8 cellular contexts compared by ENCODE assay signal in genomic region chr10:124612611-124613498, GRCh38.
DNase-seq lines count a peak whose midpoint lies in the region; ATAC-seq, FAIRE-seq and TF ChIP-seq lines count a peak whose summit lies in the region.

No MANE protein-coding gene starts in this region.

- H3K9me2 ChIP-seq in OCI-LY7 (ENCODE audit: insufficient read depth, low read length) (no peaks in the 10 kb centered on the region), hepatocyte (replicated peaks; ENCODE audit: insufficient read depth) (no peaks in the 10 kb centered on the region)

- DNase-seq in ELF-1 (ENCODE audit: low read depth, low spot score) = peak; percentile 68
- peak; percentile 46 for DNase-seq in OCI-LY7 (ENCODE audit: low spot score)
- DNase-seq in effector memory CD8-positive, alpha-beta T cell = peak in 1 of 3 experiments; percentile 28
- no peak for DNase-seq in cerebellar nuclear complex (lab: John Stamatoyannopoulos, UW)
- no peak for DNase-seq in NCI-H1417 treated with DMSO at 0.1 percent for 48 hours (lab: John Stamatoyannopoulos, UW)
- no peak for DNase-seq in urothelium cell line (ENCODE audit: low spot score)
- no peak for DNase-seq in hepatocyte (ENCODE audit: low spot score)

- no TSS peak for BruUV-seq in OCI-LY7 (replicated peaks; lab: Mats Ljungman, UMichigan)

- CTCF ChIA-PET in OCI-LY7 (lab: Charles Lee; ENCODE audit: unreplicated experiment) = interaction anchor here (0.8 to 0.9 kb wide), 2 partner anchors 79 to 129 kb away, joined by 3 read pairs; no protein-coding TSS in a partner anchor

- FAIRE-seq in urothelium cell line (lab: Jason Lieb, UNC) = no peak

- H3K36me3 ChIP-seq in OCI-LY7 (ENCODE audit: insufficient read depth, low read length) (peaks cover 16% of the 10 kb centered on the region; the same call in 1 of the 2 replicates), parathyroid adenoma (ENCODE audit: control insufficient read depth, insufficient read depth, low read length) (no peaks in the 10 kb centered on the region), hepatocyte (replicated peaks; ENCODE audit: insufficient read depth, low read depth) (no peaks in the 10 kb centered on the region)

- no peaks in the 10 kb centered on the region for H3K9me3 Mint-ChIP-seq in effector memory CD8-positive, alpha-beta T cell

- H3K27ac Mint-ChIP-seq in effector memory CD8-positive, alpha-beta T cell = peak overlapping the region; percentile 94

- H3K9me3 ChIP-seq in OCI-LY7 (ENCODE audit: low read length) (no peaks in the 10 kb centered on the region), parathyroid adenoma (ENCODE audit: control insufficient read depth, low read length) (no peaks in the 10 kb centered on the region), hepatocyte (ENCODE audit: low read depth) (no peaks in the 10 kb centered on the region)

- H2AFZ ChIP-seq in OCI-LY7 (ENCODE audit: low read length) (no peak overlapping the region), parathyroid adenoma (peak overlapping the region; percentile 68), hepatocyte (no peak overlapping the region)

- POLR2A ChIA-PET in OCI-LY7 (lab: Charles Lee) = interaction anchor here (0.6 to 1.2 kb wide), 3 partner anchors 9 to 214 kb away, joined by 3 to 6 read pairs (median 4); no protein-coding TSS in a partner anchor

- H4K20me1 ChIP-seq in OCI-LY7 (ENCODE audit: insufficient read depth, low read length) (no peaks in the 10 kb centered on the region; the same call in 1 of the 2 replicates), hepatocyte (ENCODE audit: insufficient read depth, poor library complexity, severe bottlenecking) (no peaks in the 10 kb centered on the region)

- intact Hi-C loops in OCI-LY7 (cut with micrococcal nuclease; ENCODE audit: unreplicated experiment) = no loop called here

- H3K79me2 ChIP-seq in OCI-LY7 (ENCODE audit: insufficient read depth, low read depth, low read length) (no peaks in the 10 kb centered on the region), parathyroid adenoma (no peaks in the 10 kb centered on the region), hepatocyte (no peaks in the 10 kb centered on the region)

- peak overlapping the region; percentile 43; the same call in 1 of the 2 replicates for H3K4me2 ChIP-seq in OCI-LY7 (ENCODE audit: low read length)
- H3K4me2 ChIP-seq in parathyroid adenoma (ENCODE audit: low read length) = no peak overlapping the region
- no peak overlapping the region for H3K4me2 ChIP-seq in hepatocyte

- peaks cover 50 to 57% of the 10 kb centered on the region in 2 donors for H3K4me1 Mint-ChIP-seq in effector memory CD8-positive, alpha-beta T cell (ENCODE audit: low read depth in 2 of 2)

- ATAC-seq in effector memory CD8-positive, alpha-beta T cell (replicated peaks) = peak; percentile 27

- no peaks in the 10 kb centered on the region for H3K27me3 ChIP-seq in parathyroid adenoma (ENCODE audit: control insufficient read depth, insufficient read depth, low read length)
- no peaks in the 10 kb centered on the region for H3K27me3 ChIP-seq in hepatocyte

- no peak overlapping the region for H3K4me3 ChIP-seq in OCI-LY7 (ENCODE audit: low read depth, low read length, poor library complexity, severe bottlenecking)
- H3K4me3 ChIP-seq in parathyroid adenoma (ENCODE audit: low read depth, low read length) = no peak overlapping the region
- no peak overlapping the region for H3K4me3 ChIP-seq in hepatocyte

- H3K27ac ChIP-seq in OCI-LY7 (ENCODE audit: low read depth, low read length, poor library complexity, severe bottlenecking) (no peak overlapping the region), parathyroid adenoma (peak overlapping the region; percentile 72), hepatocyte (no peak overlapping the region)

- H3K9ac ChIP-seq in parathyroid adenoma = no peak overlapping the region

- peaks cover 52% of the 10 kb centered on the region for H3K36me3 Mint-ChIP-seq in effector memory CD8-positive, alpha-beta T cell (ENCODE audit: insufficient read depth)

- H3K27me3 Mint-ChIP-seq in effector memory CD8-positive, alpha-beta T cell = no peaks in the 10 kb centered on the region

- WGBS in hepatocyte (ENCODE audit: low lambda C conversion rate, missing lambda C conversion rate) = 60% methylated on average over 7 of the region's 18 CpGs

- H3K4me3 Mint-ChIP-seq in effector memory CD8-positive, alpha-beta T cell = peak overlapping the region; percentile 74 to 76

- H3K4me1 ChIP-seq in OCI-LY7 (ENCODE audit: insufficient read depth, low read length, poor library complexity, severe bottlenecking) (peaks cover 29% of the 10 kb centered on the region), parathyroid adenoma (peaks cover 20% of the 10 kb centered on the region), hepatocyte (ENCODE audit: insufficient read depth) (no peaks in the 10 kb centered on the region)

- no peak for TF ChIP-seq CTCF in OCI-LY7 (conservative IDR thresholded peaks at IDR 0.05; ENCODE audit: low read length)
- peak; percentile 34 for TF ChIP-seq CTCF in parathyroid adenoma (IDR thresholded peaks at IDR 0.05)
- no peak for TF ChIP-seq CTCF in hepatocyte (IDR thresholded peaks at IDR 0.05; ENCODE audit: poor library complexity)

Comparison
In these comparisons a context has a peak if more than half of its experiments do, and no peak if none do; other contexts are left out.
1. DNase-seq: peak in ELF-1 (single experiment) and OCI-LY7 (single experiment); none in cerebellar nuclear complex (0 of 2), NCI-H1417 treated with DMSO at 0.1 percent for 48 hours (single experiment), urothelium cell line (single experiment) and hepatocyte (single experiment).